28 cellular contexts compared by ENCODE assay signal in the genomic region with DNA sequence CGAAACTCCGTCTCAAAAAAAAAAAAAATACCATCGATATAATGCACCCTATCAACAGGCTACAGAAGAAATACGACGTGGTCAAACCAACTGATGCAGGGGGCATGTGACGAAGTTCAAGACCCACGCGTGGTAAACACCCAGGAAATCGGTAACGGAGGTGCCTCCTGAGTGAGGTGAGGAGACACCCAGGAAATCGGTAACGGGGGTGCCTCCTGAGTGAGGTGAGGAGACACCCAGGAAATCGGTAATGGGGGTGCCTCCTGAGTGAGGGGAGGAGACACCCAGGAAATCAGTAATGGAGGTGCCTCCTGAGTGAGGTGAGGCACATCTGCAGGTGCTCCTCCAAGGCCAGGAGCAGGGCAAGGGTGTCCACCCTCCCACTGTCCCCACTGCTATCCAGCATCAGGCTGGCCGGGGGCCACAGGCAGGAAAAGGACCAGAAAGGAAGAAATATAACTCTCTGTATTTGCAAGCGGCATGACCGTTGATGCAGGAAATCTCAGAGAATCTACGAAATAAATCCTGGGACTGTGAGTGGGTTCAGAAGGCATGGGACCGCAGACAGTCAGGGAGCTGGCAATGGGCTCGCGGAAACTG. TPM values are rescaled to one million over a fixed set of nuclear protein-coding genes. Genes with fewer than 3 reads are reported as not detected.
DNase-seq lines count a peak whose midpoint lies in the region; ATAC-seq and TF ChIP-seq lines count a peak whose summit lies in the region.
"Had no signal": no experiment of that assay in that cellular context is flagged by ENCODE, and none has a peak within 500 bp of the region (broad histone marks: within the 10 kb centered on the region; RNA-seq: fewer than 3 reads in every experiment).

No MANE protein-coding gene starts in this region.

- H3K9me3 Mint-ChIP-seq in activated CD4-positive, alpha-beta T cell treated with anti-CD3 and anti-CD28 coated beads, Interleukin-2, amount 10 ng/mL, durations not matched to agents 7 days and 5 days = no peaks in the 10 kb centered on the region
- H3K9me3 Mint-ChIP-seq in chondrocyte (ENCODE audit: low read depth) = no peaks in the 10 kb centered on the region
- H3K9me3 Mint-ChIP-seq: activated T-helper 2 cell treated with anti-CD3 and anti-CD28 coated beads, Interferon-gamma antibody, Interleukin-2, Interleukin-4, amounts not matched to agents 10 μg/mL and 5 μg/mL and 100 μg/mL, durations not matched to agents 14 hours and 24 hours and 36 hours had no signal

- peaks cover 51% of the 10 kb centered on the region for H3K4me1 Mint-ChIP-seq in activated CD4-positive, alpha-beta T cell treated with anti-CD3 and anti-CD28 coated beads, Interleukin-2, amount 10 ng/mL, durations not matched to agents 7 days and 5 days
- H3K4me1 Mint-ChIP-seq in T-helper 17 cell (peaks cover 36% of the 10 kb centered on the region), chondrocyte (ENCODE audit: low read depth) (peaks cover 7% of the 10 kb centered on the region)

- peaks cover 20% of the 10 kb centered on the region for H3K9me3 ChIP-seq in BLaER1
- H3K9me3 ChIP-seq in T-helper 17 cell (ENCODE audit: control insufficient read depth, low read length, poor library complexity, severe bottlenecking) = no peaks in the 10 kb centered on the region
- no peaks in the 10 kb centered on the region for H3K9me3 ChIP-seq in upper lobe of right lung
- H3K9me3 ChIP-seq: ascending aorta, Caco-2, heart left ventricle, ovary, right atrium auricular region, transverse colon had no signal

- no peak for TF ChIP-seq CTCF in chondrocyte (IDR thresholded peaks at IDR 0.05)
- no peak for TF ChIP-seq CTCF in upper lobe of right lung (IDR thresholded peaks at IDR 0.05)

- H3K4me1 ChIP-seq in BLaER1 (peaks cover 38% of the 10 kb centered on the region), upper lobe of right lung (peaks cover 9% of the 10 kb centered on the region)

- H4K20me1 ChIP-seq in BLaER1 = peaks cover 19% of the 10 kb centered on the region; the same call in 1 of the 2 replicates

- H3K9ac ChIP-seq in BLaER1 = no peak overlapping the region

- peaks cover 17% of the 10 kb centered on the region; the same call in 1 of the 2 replicates for H3K27me3 ChIP-seq in BLaER1
- no peaks in the 10 kb centered on the region for H3K27me3 ChIP-seq in upper lobe of right lung
- H3K27me3 ChIP-seq: ascending aorta, heart left ventricle, ovary, right atrium auricular region, transverse colon had no signal

- peaks cover 19% of the 10 kb centered on the region for H3K36me3 ChIP-seq in BLaER1
- no peaks in the 10 kb centered on the region for H3K36me3 ChIP-seq in upper lobe of right lung
- H3K36me3 ChIP-seq: ascending aorta, heart left ventricle, ovary, right atrium auricular region, transverse colon had no signal

- intact Hi-C loops in upper lobe of right lung (cut with DNase I) = no loop called here

- no peaks in the 10 kb centered on the region for H3K27me3 Mint-ChIP-seq in activated CD4-positive, alpha-beta T cell treated with anti-CD3 and anti-CD28 coated beads, Interleukin-2, amount 10 ng/mL, durations not matched to agents 7 days and 5 days
- H3K27me3 Mint-ChIP-seq in T-helper 17 cell (no peaks in the 10 kb centered on the region), chondrocyte (ENCODE audit: low read depth) (no peaks in the 10 kb centered on the region)

- H3K27ac ChIP-seq in BLaER1 (no peak overlapping the region), upper lobe of right lung (no peak overlapping the region)
- H3K27ac ChIP-seq: ascending aorta, heart left ventricle, ovary, right atrium auricular region, transverse colon had no signal

- DNase-seq in activated CD4-positive, alpha-beta T cell treated with anti-CD3 and anti-CD28 coated beads, Interleukin-2, amount 10 ng/mL, durations not matched to agents 7 days and 5 days = peak; percentile 35
- DNase-seq in activated CD4-positive, alpha-beta T cell treated with anti-CD3 and anti-CD28 coated beads, Interleukin-2, amount 50 U/mL, for 4 hours = no peak
- DNase-seq in T-helper 17 cell (peak in 1 of 3 donors; percentile 33), chondrocyte (ENCODE audit: low spot score) (peak; percentile 63), NCI-H2107 (lab: John Stamatoyannopoulos, UW) (no peak), upper lobe of right lung (no peak)
- DNase-seq: AML-193, Caco-2, DND-41, HCEC 1CT, heart left ventricle, mesendoderm, NCI-H1417, NCI-H2171 treated with DMSO at 0.1 percent for 48 hours, NCI-H69, ovary, transverse colon had no signal

- H3K36me3 Mint-ChIP-seq in activated CD4-positive, alpha-beta T cell treated with anti-CD3 and anti-CD28 coated beads, Interleukin-2, amount 10 ng/mL, durations not matched to agents 7 days and 5 days (ENCODE audit: low read depth) = peaks cover 10% of the 10 kb centered on the region
- H3K36me3 Mint-ChIP-seq in T-helper 17 cell (ENCODE audit: low read depth) (no peaks in the 10 kb centered on the region), chondrocyte (ENCODE audit: low read depth) (no peaks in the 10 kb centered on the region)

- peak; percentile 75 for ATAC-seq in T-helper 17 cell
- no peak for ATAC-seq in GM18511 (IDR thresholded peaks at IDR 0.05; ENCODE audit: unreplicated experiment)
- no peak for ATAC-seq in upper lobe of right lung
- ATAC-seq: GM12878, heart left ventricle had no signal

- H3K4me3 ChIP-seq in BLaER1 (no peak overlapping the region), upper lobe of right lung (no peak overlapping the region)
- H3K4me3 ChIP-seq: ascending aorta, GM12878, heart left ventricle, ovary, right atrium auricular region, transverse colon had no signal

- POLR2A ChIA-PET in activated CD4-positive, alpha-beta T cell treated with anti-CD3 and anti-CD28 coated beads, Interleukin-2, amount 10 ng/mL, durations not matched to agents 7 days and 5 days (lab: Charles Lee) = no interaction called here

- peak overlapping the region; percentile 82 for H3K27ac Mint-ChIP-seq in activated CD4-positive, alpha-beta T cell treated with anti-CD3 and anti-CD28 coated beads, Interleukin-2, amount 10 ng/mL, durations not matched to agents 7 days and 5 days
- H3K27ac Mint-ChIP-seq in T-helper 17 cell = peak overlapping the region; percentile 72
- H3K27ac Mint-ChIP-seq in chondrocyte (ENCODE audit: unreplicated experiment) = no peak overlapping the region
- H3K27ac Mint-ChIP-seq: activated T-helper 2 cell treated with anti-CD3 and anti-CD28 coated beads, Interferon-gamma antibody, Interleukin-2, Interleukin-4, amounts not matched to agents 10 μg/mL and 5 μg/mL and 100 μg/mL, durations not matched to agents 14 hours and 24 hours and 36 hours had no signal

- peak overlapping the region; percentile 10 for H3K4me3 Mint-ChIP-seq in activated CD4-positive, alpha-beta T cell treated with anti-CD3 and anti-CD28 coated beads, Interleukin-2, amount 10 ng/mL, durations not matched to agents 7 days and 5 days
- H3K4me3 Mint-ChIP-seq in T-helper 17 cell = peak overlapping the region; percentile 80
- no peak overlapping the region for H3K4me3 Mint-ChIP-seq in chondrocyte (ENCODE audit: unreplicated experiment)

- H3K4me2 ChIP-seq in BLaER1 = 0 out of 2 replicates have a peak overlapping the region, but pooled peaks have one; percentile 8

- CTCF ChIA-PET in activated CD4-positive, alpha-beta T cell treated with anti-CD3 and anti-CD28 coated beads, Interleukin-2, amount 10 ng/mL, durations not matched to agents 7 days and 5 days (lab: Charles Lee) = interaction anchor here (0.7 to 1.9 kb wide), 3 partner anchors 11 to 32 kb away, joined by 3 to 4 read pairs (median 3); partner anchors contain the start of gene GPR146

RNA-seq across cellular contexts. Expression of gene GPR146, which starts 10.7 kb away (rescaled TPM):
- total RNA-seq in activated CD4-positive, alpha-beta T cell treated with anti-CD3 and anti-CD28 coated beads, Interleukin-2, amount 10 ng/mL, durations not matched to agents 7 days and 5 days = 10 to 100 TPM; 13.3 to 13.8 TPM
- 10 to 100 TPM; 17.9 to 22.2 TPM for total RNA-seq in T-helper 17 cell
- 1.4 to 4.4 TPM (median 3.8 TPM) in 3 replicates for total RNA-seq in chondrocyte
- 40.0 TPM for total RNA-seq in upper lobe of right lung
- total RNA-seq: fibroblast of villous mesenchyme, MCF 10A had no signal

RNA-seq across cellular contexts. Expression of gene CYP2W1, which starts 50.7 kb away (rescaled TPM):
- total RNA-seq in activated CD4-positive, alpha-beta T cell treated with anti-CD3 and anti-CD28 coated beads, Interleukin-2, amount 10 ng/mL, durations not matched to agents 7 days and 5 days = not detected
- total RNA-seq in T-helper 17 cell (not detected), chondrocyte (not detected in 3 replicates), upper lobe of right lung (not detected)
- total RNA-seq: A172; activated CD8-positive, alpha-beta memory T cell treated with anti-CD3 and anti-CD28 coated beads for 36 hours; activated T-helper 2 cell treated with anti-CD3 and anti-CD28 coated beads, Interferon-gamma antibody, Interleukin-2, Interleukin-4, amounts not matched to agents 10 μg/mL and 5 μg/mL and 100 μg/mL, durations not matched to agents 14 hours and 24 hours and 36 hours; ascending aorta; epithelial cell of proximal tubule; GM12878; heart left ventricle; MCF 10A; right atrium auricular region had no signal

RNA-seq across cellular contexts. Expression of gene GPER1, which starts 54.3 kb away (rescaled TPM):
- under 1 TPM in 1 of 2 experiments, not detected in 1; 0.08 TPM for total RNA-seq in activated CD4-positive, alpha-beta T cell treated with anti-CD3 and anti-CD28 coated beads, Interleukin-2, amount 10 ng/mL, durations not matched to agents 7 days and 5 days
- total RNA-seq in T-helper 17 cell (under 1 TPM in 1 of 2 donors, not detected in 1; 0.25 TPM), chondrocyte (5.7 to 9.9 TPM (median 9.5 TPM) in 3 replicates), upper lobe of right lung (11.1 TPM)
- total RNA-seq: activated CD8-positive, alpha-beta memory T cell treated with anti-CD3 and anti-CD28 coated beads for 36 hours had no signal

RNA-seq across cellular contexts. Expression of gene COX19, which starts 58.3 kb away (rescaled TPM):
- total RNA-seq in activated CD4-positive, alpha-beta T cell treated with anti-CD3 and anti-CD28 coated beads, Interleukin-2, amount 10 ng/mL, durations not matched to agents 7 days and 5 days = 10 to 100 TPM; 18.2 to 20.1 TPM
- total RNA-seq in T-helper 17 cell (10 to 100 TPM; 40.1 to 43.2 TPM), chondrocyte (9.2 to 9.6 TPM (median 9.5 TPM) in 3 replicates), upper lobe of right lung (9.4 TPM)

Comparison
In these comparisons a context has a peak if more than half of its experiments do, and no peak if none do; other contexts are left out.
1. DNase-seq: peak in activated CD4-positive, alpha-beta T cell treated with anti-CD3 and anti-CD28 coated beads, Interleukin-2, amount 10 ng/mL, durations not matched to agents 7 days and 5 days (single experiment) and chondrocyte (single experiment); none in activated CD4-positive, alpha-beta T cell treated with anti-CD3 and anti-CD28 coated beads, Interleukin-2, amount 50 U/mL, for 4 hours (0 of 2), NCI-H2107 (single experiment) and upper lobe of right lung (single experiment).